12 cellular contexts compared by ENCODE assay signal in genomic region chrX:79325263-79325958, GRCh38. TPM values are rescaled to one million over a fixed set of nuclear protein-coding genes. Genes with fewer than 3 reads are reported as not detected.
DNase-seq lines count a peak whose midpoint lies in the region; ATAC-seq and TF ChIP-seq lines count a peak whose summit lies in the region.
"Had no signal": no experiment of that assay in that cellular context is flagged by ENCODE, and none has a peak within 500 bp of the region (broad histone marks: within the 10 kb centered on the region; RNA-seq: fewer than 3 reads in every experiment).

No MANE protein-coding gene starts in this region.

- H3K4me1 Mint-ChIP-seq in activated CD8-positive, alpha-beta T cell treated with anti-CD3 and anti-CD28 coated beads for 36 hours (ENCODE audit: low read depth): peaks cover 5% of the 10 kb centered on the region
- H3K4me1 Mint-ChIP-seq in effector memory CD8-positive, alpha-beta T cell (ENCODE audit: low read depth in 2 of 2): peaks cover 4 to 9% of the 10 kb centered on the region in 2 donors
- H3K4me1 Mint-ChIP-seq: naive B cell had no signal

- no peaks in the 10 kb centered on the region for H3K9me3 ChIP-seq in tibial nerve
- H3K9me3 ChIP-seq: esophagus squamous epithelium had no signal

- TF ChIP-seq EP300 in tibial nerve (IDR thresholded peaks at IDR 0.05): no peak

- H3K4me3 ChIP-seq in tibial nerve: no peak overlapping the region
- H3K4me3 ChIP-seq: esophagus squamous epithelium had no signal

- H3K27ac ChIP-seq in tibial nerve: no peak overlapping the region
- H3K27ac ChIP-seq: esophagus squamous epithelium had no signal

- H3K36me3 Mint-ChIP-seq in activated CD8-positive, alpha-beta T cell treated with anti-CD3 and anti-CD28 coated beads for 36 hours (ENCODE audit: low read depth): no peaks in the 10 kb centered on the region
- H3K36me3 Mint-ChIP-seq in effector memory CD8-positive, alpha-beta T cell (ENCODE audit: insufficient read depth): no peaks in the 10 kb centered on the region
- H3K36me3 Mint-ChIP-seq: naive B cell had no signal

- peak; percentile 5 for DNase-seq in stimulated activated CD4-positive, alpha-beta T cell treated with anti-CD3 and anti-CD28 coated beads, Interleukin-15, amount 100 ng/mL, for 24 hours
- DNase-seq in stimulated activated CD4-positive, alpha-beta T cell treated with anti-CD3 and anti-CD28 coated beads, Interleukin-12 subunit alpha, Interleukin-12 subunit beta, amount 100 ng/mL, for 4 hours: no peak
- peak; percentile 15 for DNase-seq in activated CD8-positive, alpha-beta T cell treated with anti-CD3 and anti-CD28 coated beads for 36 hours
- peak; percentile 1 to 36 (median 18) for DNase-seq in effector memory CD8-positive, alpha-beta T cell
- no peak for DNase-seq in putamen (ENCODE audit: low spot score)
- no peak for DNase-seq in medulla oblongata (ENCODE audit: extremely low spot score)
- no peak for DNase-seq in COR-L47 (lab: John Stamatoyannopoulos, UW)
- no peak for DNase-seq in tibial nerve (ENCODE audit: low spot score in 2 of 2)
- DNase-seq: cerebellar nuclear complex, esophagus squamous epithelium, naive B cell, NCI-H2107 had no signal

- H3K36me3 ChIP-seq in tibial nerve: no peaks in the 10 kb centered on the region
- H3K36me3 ChIP-seq: esophagus squamous epithelium had no signal

- no peaks in the 10 kb centered on the region for H3K4me1 ChIP-seq in tibial nerve
- H3K4me1 ChIP-seq: esophagus squamous epithelium had no signal

- no peaks in the 10 kb centered on the region for H3K27me3 ChIP-seq in tibial nerve
- H3K27me3 ChIP-seq: esophagus squamous epithelium had no signal

- WGBS in tibial nerve, 2 donors: 44 to 52% methylated on average over 2 to 8 of the region's 8 CpGs

- TF ChIP-seq CTCF in activated CD8-positive, alpha-beta T cell treated with anti-CD3 and anti-CD28 coated beads for 36 hours (IDR thresholded peaks at IDR 0.05): no peak
- no peak for TF ChIP-seq CTCF in tibial nerve (IDR thresholded peaks at IDR 0.05)

- H3K4me3 Mint-ChIP-seq in activated CD8-positive, alpha-beta T cell treated with anti-CD3 and anti-CD28 coated beads for 36 hours: no peak overlapping the region
- H3K4me3 Mint-ChIP-seq in effector memory CD8-positive, alpha-beta T cell: peak overlapping the region; percentile 66 to 69
- H3K4me3 Mint-ChIP-seq: naive B cell had no signal

- CTCF ChIA-PET in activated CD8-positive, alpha-beta T cell treated with anti-CD3 and anti-CD28 coated beads for 36 hours (lab: Charles Lee): no interaction called here

- ATAC-seq in activated CD8-positive, alpha-beta T cell treated with anti-CD3 and anti-CD28 coated beads for 36 hours: no peak
- ATAC-seq in effector memory CD8-positive, alpha-beta T cell (replicated peaks): peak; percentile 79

- intact Hi-C loops in activated CD8-positive, alpha-beta T cell treated with anti-CD3 and anti-CD28 coated beads for 36 hours (cut with micrococcal nuclease): no loop called here

- no peaks in the 10 kb centered on the region for H3K27me3 Mint-ChIP-seq in activated CD8-positive, alpha-beta T cell treated with anti-CD3 and anti-CD28 coated beads for 36 hours
- H3K27me3 Mint-ChIP-seq in effector memory CD8-positive, alpha-beta T cell: no peaks in the 10 kb centered on the region
- H3K27me3 Mint-ChIP-seq: naive B cell had no signal

- POLR2A ChIA-PET in activated CD8-positive, alpha-beta T cell treated with anti-CD3 and anti-CD28 coated beads for 36 hours (lab: Charles Lee): no interaction called here

- no peaks in the 10 kb centered on the region for H3K9me3 Mint-ChIP-seq in activated CD8-positive, alpha-beta T cell treated with anti-CD3 and anti-CD28 coated beads for 36 hours
- H3K9me3 Mint-ChIP-seq in effector memory CD8-positive, alpha-beta T cell: no peaks in the 10 kb centered on the region

- H3K27ac Mint-ChIP-seq in activated CD8-positive, alpha-beta T cell treated with anti-CD3 and anti-CD28 coated beads for 36 hours: peak overlapping the region; percentile 34
- H3K27ac Mint-ChIP-seq in effector memory CD8-positive, alpha-beta T cell: peak overlapping the region; percentile 89

- TF ChIP-seq POLR2A in tibial nerve (IDR thresholded peaks at IDR 0.05): no peak

RNA-seq across cellular contexts. Expression of gene ITM2A, which starts 41.7 kb away (rescaled TPM):
- total RNA-seq in activated CD8-positive, alpha-beta T cell treated with anti-CD3 and anti-CD28 coated beads for 36 hours: 10 to 100 TPM; 63.1 to 70.5 TPM
- total RNA-seq in tibial nerve: 100 to 1,000 TPM in 1 of 4 donors, 10 to 100 TPM in 3; 35.4 to 152 (median 65.7) TPM

Comparison
In these comparisons a context has a peak if more than half of its experiments do, and no peak if none do; other contexts are left out.
1. DNase-seq: peak in stimulated activated CD4-positive, alpha-beta T cell treated with anti-CD3 and anti-CD28 coated beads, Interleukin-15, amount 100 ng/mL, for 24 hours (single experiment), activated CD8-positive, alpha-beta T cell treated with anti-CD3 and anti-CD28 coated beads for 36 hours (single experiment) and effector memory CD8-positive, alpha-beta T cell (3 of 3); none in stimulated activated CD4-positive, alpha-beta T cell treated with anti-CD3 and anti-CD28 coated beads, Interleukin-12 subunit alpha, Interleukin-12 subunit beta, amount 100 ng/mL, for 4 hours (single experiment), putamen (single experiment), medulla oblongata (single experiment), COR-L47 (single experiment) and tibial nerve (0 of 2).